1 cellular context compared by ENCODE assay signal in the genomic region with DNA sequence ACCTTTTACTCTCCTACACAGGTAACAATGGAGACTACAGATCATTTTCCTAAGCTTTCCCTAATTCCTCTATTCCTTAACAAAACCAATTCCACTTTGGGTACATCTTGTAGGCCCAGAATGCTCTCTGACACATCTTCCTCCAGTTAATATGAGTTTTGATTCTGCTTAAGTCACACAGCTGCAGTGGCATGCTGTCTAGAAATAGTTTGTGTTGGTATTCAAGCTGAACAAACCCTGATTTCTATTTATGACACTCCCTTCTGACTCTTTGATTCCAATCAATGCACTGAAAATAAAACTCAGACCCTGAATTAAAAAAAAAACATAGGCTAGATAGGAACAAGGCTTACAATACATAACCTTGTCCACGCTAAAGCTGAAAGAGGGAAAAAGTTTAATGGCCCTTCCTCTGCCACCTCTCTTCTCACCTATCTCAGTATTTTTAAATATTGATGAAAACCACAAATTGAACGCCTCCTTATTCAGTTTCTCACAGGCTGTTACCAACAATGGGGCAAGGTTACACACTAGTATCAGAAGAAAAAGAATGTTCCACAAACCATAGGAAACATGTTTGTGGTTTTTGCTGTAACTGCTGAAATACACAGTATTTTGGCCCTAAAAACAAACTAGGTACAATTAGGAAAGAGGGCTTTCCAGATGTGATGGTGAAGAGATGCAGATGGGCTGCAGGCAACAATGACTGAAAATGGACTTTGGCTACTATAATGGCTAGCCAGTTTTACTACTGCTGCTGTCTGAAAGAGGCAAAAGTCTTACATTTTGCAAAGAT.
TF ChIP-seq lines count a peak whose summit lies in the region.

No MANE protein-coding gene starts in this region.

TF ChIP-seq in IMR-90, 13 proteins besides CTCF, POLR2A, EP300 and RAD21 (continued from another document):
- no peak for TF ChIP-seq RCOR1 (IDR thresholded peaks at IDR 0.05; ENCODE audit: insufficient replicate concordance, low read length)
- TF ChIP-seq CHD1 (IDR thresholded peaks at IDR 0.05; ENCODE audit: low read depth, low read length), result no peak
- TF ChIP-seq FOS (IDR thresholded peaks at IDR 0.05; ENCODE audit: low read depth, low read length), result no peak
- TF ChIP-seq BHLHE40 (IDR thresholded peaks at IDR 0.05; ENCODE audit: low read depth, low read length), result no peak
- no peak for TF ChIP-seq MAZ (IDR thresholded peaks at IDR 0.05; ENCODE audit: borderline replicate concordance, low read depth, low read length)
- no peak for TF ChIP-seq RFX5 (IDR thresholded peaks at IDR 0.05; ENCODE audit: low read depth, low read length)
- TF ChIP-seq SMC3 (IDR thresholded peaks at IDR 0.05; ENCODE audit: low read depth, low read length), result no peak
- TF ChIP-seq, protein P1, sequence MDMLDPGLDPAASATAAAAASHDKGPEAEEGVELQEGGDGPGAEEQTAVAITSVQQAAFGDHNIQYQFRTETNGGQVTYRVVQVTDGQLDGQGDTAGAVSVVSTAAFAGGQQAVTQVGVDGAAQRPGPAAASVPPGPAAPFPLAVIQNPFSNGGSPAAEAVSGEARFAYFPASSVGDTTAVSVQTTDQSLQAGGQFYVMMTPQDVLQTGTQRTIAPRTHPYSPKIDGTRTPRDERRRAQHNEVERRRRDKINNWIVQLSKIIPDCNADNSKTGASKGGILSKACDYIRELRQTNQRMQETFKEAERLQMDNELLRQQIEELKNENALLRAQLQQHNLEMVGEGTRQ (IDR thresholded peaks at IDR 0.05; ENCODE audit: low read depth, low read length), result no peak
- TF ChIP-seq, protein P2, sequence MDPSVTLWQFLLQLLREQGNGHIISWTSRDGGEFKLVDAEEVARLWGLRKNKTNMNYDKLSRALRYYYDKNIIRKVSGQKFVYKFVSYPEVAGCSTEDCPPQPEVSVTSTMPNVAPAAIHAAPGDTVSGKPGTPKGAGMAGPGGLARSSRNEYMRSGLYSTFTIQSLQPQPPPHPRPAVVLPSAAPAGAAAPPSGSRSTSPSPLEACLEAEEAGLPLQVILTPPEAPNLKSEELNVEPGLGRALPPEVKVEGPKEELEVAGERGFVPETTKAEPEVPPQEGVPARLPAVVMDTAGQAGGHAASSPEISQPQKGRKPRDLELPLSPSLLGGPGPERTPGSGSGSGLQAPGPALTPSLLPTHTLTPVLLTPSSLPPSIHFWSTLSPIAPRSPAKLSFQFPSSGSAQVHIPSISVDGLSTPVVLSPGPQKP (IDR thresholded peaks at IDR 0.05; ENCODE audit: borderline replicate concordance, low read depth, low read length), result no peak
- no peak for TF ChIP-seq NFE2L2 (IDR thresholded peaks at IDR 0.05; ENCODE audit: low read depth, low read length)
- TF ChIP-seq CEBPB (IDR thresholded peaks at IDR 0.05; ENCODE audit: low read depth, low read length), result no peak
- TF ChIP-seq MAFK (IDR thresholded peaks at IDR 0.05; ENCODE audit: low read depth, low read length), result no peak
